1 cellular context compared by ENCODE assay signal in genomic region chr7:76549025-76549854, GRCh38.
TF ChIP-seq lines count a peak whose summit lies in the region.
"Not testable (repeated sequence)": the region's sequence is repeated elsewhere in the genome, so short reads cannot be mapped to it uniquely, and the experiment has no call there.

No MANE protein-coding gene starts in this region.

TF ChIP-seq in HepG2, 621 proteins besides CTCF, POLR2A, EP300 and RAD21 (continued from another document and continues in another):
- TF ChIP-seq MYPOP (CRISPR knock-in tag; IDR thresholded peaks at IDR 0.05) (peak; percentile 58; the same call in 1 of the 2 replicates), ZNF580 (CRISPR knock-in tag; IDR thresholded peaks at IDR 0.05; ENCODE audit: borderline replicate concordance, low read depth) (peak; percentile 56; the same call in 1 of the 2 replicates), TOPORS (CRISPR knock-in tag; IDR thresholded peaks at IDR 0.05) (peak; percentile 85; the same call in 1 of the 2 replicates), POLR2AphosphoS5 (IDR thresholded peaks at IDR 0.05; ENCODE audit: low read depth, low read length) (peak; percentile 75), MLXIP (CRISPR knock-in tag; IDR thresholded peaks at IDR 0.05; ENCODE audit: borderline replicate concordance) (0 out of 2 replicates have a peak, but pooled peaks have one; percentile 24), AHDC1 (CRISPR knock-in tag; IDR thresholded peaks at IDR 0.05; ENCODE audit: borderline replicate concordance) (0 out of 2 replicates have a peak, but pooled peaks have one; percentile 37), GATAD2A (CRISPR knock-in tag; IDR thresholded peaks at IDR 0.05) (peak; percentile 56), DMAP1 (CRISPR knock-in tag; IDR thresholded peaks at IDR 0.05) (peak; percentile 89), ZNF441 (CRISPR knock-in tag; IDR thresholded peaks at IDR 0.05; ENCODE audit: borderline replicate concordance) (peak; percentile 66; the same call in 1 of the 2 replicates), MXI1 (IDR thresholded peaks at IDR 0.05; ENCODE audit: borderline replicate concordance, low read depth, low read length) (peak; percentile 55; the same call in 1 of the 3 replicates), ZFX (CRISPR knock-in tag; IDR thresholded peaks at IDR 0.05; ENCODE audit: low read depth) (peak; percentile 96), TBX3 (IDR thresholded peaks at IDR 0.05; ENCODE audit: borderline replicate concordance) (peak; percentile 24; the same call in 1 of the 2 replicates), TMF1 (CRISPR knock-in tag; IDR thresholded peaks at IDR 0.05; ENCODE audit: low read depth) (peak; percentile 51; the same call in 1 of the 2 replicates), POGK (CRISPR knock-in tag; conservative IDR thresholded peaks at IDR 0.05) (peak; percentile 84), KAT8 (CRISPR knock-in tag; IDR thresholded peaks at IDR 0.05) (peak; percentile 77), ZNF768 (CRISPR knock-in tag; IDR thresholded peaks at IDR 0.05) (0 out of 2 replicates have a peak, but pooled peaks have one; percentile 41), ZNF772 (CRISPR knock-in tag; IDR thresholded peaks at IDR 0.05) (peak; percentile 72; the same call in 1 of the 2 replicates), ZSCAN20 (CRISPR knock-in tag; IDR thresholded peaks at IDR 0.05; ENCODE audit: borderline replicate concordance) (peak; percentile 13; the same call in 1 of the 2 replicates), KDM2A (CRISPR knock-in tag; IDR thresholded peaks at IDR 0.05; ENCODE audit: borderline replicate concordance, low read depth) (peak; percentile 76), RCOR2 (CRISPR knock-in tag; IDR thresholded peaks at IDR 0.05) (peak; percentile 55; the same call in 1 of the 2 replicates), RELA (CRISPR knock-in tag; IDR thresholded peaks at IDR 0.05) (0 out of 2 replicates have a peak, but pooled peaks have one; percentile 40), ZNF609 (CRISPR knock-in tag; IDR thresholded peaks at IDR 0.05; ENCODE audit: borderline replicate concordance) (0 out of 2 replicates have a peak, but pooled peaks have one; percentile 32), RFXAP (CRISPR knock-in tag; IDR thresholded peaks at IDR 0.05; ENCODE audit: borderline replicate concordance) (peak; percentile 55; the same call in 1 of the 2 replicates), ZNF788 (CRISPR knock-in tag; IDR thresholded peaks at IDR 0.05; ENCODE audit: borderline replicate concordance) (peak; percentile 71; the same call in 1 of the 2 replicates), BORCS8-MEF2B (CRISPR knock-in tag; IDR thresholded peaks at IDR 0.05) (peak; percentile 78; the same call in 1 of the 2 replicates), ZBTB43 (CRISPR knock-in tag; conservative IDR thresholded peaks at IDR 0.05) (peak; percentile 78), PHF21A (CRISPR knock-in tag; IDR thresholded peaks at IDR 0.05) (peak; percentile 82), NFKB2 (CRISPR knock-in tag; IDR thresholded peaks at IDR 0.05; ENCODE audit: borderline replicate concordance) (peak; percentile 29; the same call in 1 of the 2 replicates), NR2F6 (CRISPR knock-in tag; IDR thresholded peaks at IDR 0.05) (peak; percentile 26; the same call in 1 of the 2 replicates), YEATS4 (CRISPR knock-in tag; IDR thresholded peaks at IDR 0.05; ENCODE audit: borderline replicate concordance) (peak; percentile 86; the same call in 1 of the 2 replicates), TCF12 (CRISPR knock-in tag; IDR thresholded peaks at IDR 0.05) (0 out of 2 replicates have a peak, but pooled peaks have one; percentile 36), ZNF276 (CRISPR knock-in tag; IDR thresholded peaks at IDR 0.05; ENCODE audit: low read depth) (peak; percentile 86; the same call in 1 of the 2 replicates), ARNT2 (CRISPR knock-in tag; IDR thresholded peaks at IDR 0.05; ENCODE audit: low read depth) (peak; percentile 88), ESRRA (CRISPR knock-in tag; IDR thresholded peaks at IDR 0.05; ENCODE audit: low read depth) (peak; percentile 53; the same call in 1 of the 2 replicates), FOXC1 (CRISPR knock-in tag; IDR thresholded peaks at IDR 0.05; ENCODE audit: borderline replicate concordance) (peak; percentile 71; the same call in 1 of the 2 replicates), HNF4A (CRISPR knock-in tag; IDR thresholded peaks at IDR 0.05) (0 out of 2 replicates have a peak, but pooled peaks have one; percentile 9)
- not testable (repeated sequence) for TF ChIP-seq NR2F6, TCF12 (IDR thresholded peaks at IDR 0.05)
